In genomic region chr9:19807182-19807892, GRCh38 we compare ENCODE assay signal across 32 cellular contexts. TPM values are rescaled to one million over a fixed set of nuclear protein-coding genes. Genes with fewer than 3 reads are reported as not detected.
"Had no signal": no experiment of that assay in that cellular context is flagged by ENCODE, and none has a peak within 500 bp of the region (broad histone marks: within the 10 kb centered on the region; RNA-seq: fewer than 3 reads in every experiment).

No MANE protein-coding gene starts in this region.

- H3K27me3 ChIP-seq: brain microvascular endothelial cell, spleen, suprapubic skin, tibial artery, upper lobe of right lung had no signal

- H3K9me3 ChIP-seq: suprapubic skin, tibial artery, upper lobe of right lung had no signal

- H3K4me1 ChIP-seq: gastroesophageal sphincter, spleen, suprapubic skin, tibial artery, upper lobe of right lung had no signal

- DNase-seq: activated CD4-positive, alpha-beta memory T cell treated with anti-CD3 and anti-CD28 coated beads for 36 hours; activated CD4-positive, alpha-beta T cell treated with anti-CD3 and anti-CD28 coated beads for 48 hours; activated CD8-positive, alpha-beta memory T cell treated with anti-CD3 and anti-CD28 coated beads, Interleukin-2, amount 50 U/mL, for 4 hours; activated gamma-delta T cell; activated naive CD4-positive, alpha-beta T cell treated with anti-CD3 and anti-CD28 coated beads, Interleukin-2, amount 10 ng/mL, durations not matched to agents 7 days and 5 days; activated naive CD8-positive, alpha-beta T cell treated with anti-CD3 and anti-CD28 coated beads, Interleukin-2, amount 10 ng/mL, durations not matched to agents 7 days and 5 days; activated T-cell treated with anti-CD3 and anti-CD28 coated beads, Interleukin-2, amount 50 U/mL, for 1 hour; brain microvascular endothelial cell; effector memory CD8-positive, alpha-beta T cell; head of caudate nucleus; immature natural killer cell; kidney; left colon; naive B cell; nephron progenitor cell; posterior cingulate gyrus; right cardiac atrium; spleen; stimulated activated naive CD4-positive, alpha-beta T cell; tibial artery; upper lobe of right lung had no signal

- H3K36me3 ChIP-seq: brain microvascular endothelial cell, gastroesophageal sphincter, spleen, suprapubic skin, tibial artery, upper lobe of right lung had no signal

- FAIRE-seq: astrocyte, endothelial cell of umbilical vein, kidney had no signal

- ATAC-seq: effector memory CD8-positive, alpha-beta T cell; gastroesophageal sphincter; left colon; right cardiac atrium; upper lobe of right lung had no signal

- H3K27ac ChIP-seq: brain microvascular endothelial cell, coronary artery, gastroesophageal sphincter, spleen, suprapubic skin, tibial artery, upper lobe of right lung had no signal

- H3K4me3 ChIP-seq: coronary artery, gastroesophageal sphincter, spleen, suprapubic skin, tibial artery, upper lobe of right lung had no signal

RNA-seq across cellular contexts. Expression of gene SLC24A2, which starts 18.5 kb away (rescaled TPM):
- total RNA-seq: activated CD4-positive, alpha-beta memory T cell treated with anti-CD3 and anti-CD28 coated beads for 36 hours; activated CD8-positive, alpha-beta memory T cell treated with anti-CD3 and anti-CD28 coated beads for 36 hours; activated naive CD8-positive, alpha-beta T cell treated with anti-CD3 and anti-CD28 coated beads, Interleukin-2, amount 10 ng/mL, durations not matched to agents 7 days and 5 days; activated T-helper 1 cell treated with anti-CD3 and anti-CD28 coated beads, Interleukin-12 subunit alpha, Interleukin-12 subunit beta, Interleukin-2, Interleukin-4 antibody, amounts not matched to agents 30 ng/mL and 10 ng/mL and 1 ng/mL, durations not matched to agents 14 hours and 24 hours and 36 hours; endothelial cell of umbilical vein; fibroblast of villous mesenchyme; kidney; osteoblast; right cardiac atrium; spleen; suprapubic skin; T-helper 1 cell treated with Interleukin-12 subunit alpha and Interleukin-12 subunit beta and Interleukin-4 antibody, amounts not matched to agents 30 ng/mL and 1 ng/mL, for 36 hours; upper lobe of right lung had no signal
- polyA plus RNA-seq: endothelial cell of umbilical vein, esophagus, immature natural killer cell, right cardiac atrium had no signal
